In the genomic region with DNA sequence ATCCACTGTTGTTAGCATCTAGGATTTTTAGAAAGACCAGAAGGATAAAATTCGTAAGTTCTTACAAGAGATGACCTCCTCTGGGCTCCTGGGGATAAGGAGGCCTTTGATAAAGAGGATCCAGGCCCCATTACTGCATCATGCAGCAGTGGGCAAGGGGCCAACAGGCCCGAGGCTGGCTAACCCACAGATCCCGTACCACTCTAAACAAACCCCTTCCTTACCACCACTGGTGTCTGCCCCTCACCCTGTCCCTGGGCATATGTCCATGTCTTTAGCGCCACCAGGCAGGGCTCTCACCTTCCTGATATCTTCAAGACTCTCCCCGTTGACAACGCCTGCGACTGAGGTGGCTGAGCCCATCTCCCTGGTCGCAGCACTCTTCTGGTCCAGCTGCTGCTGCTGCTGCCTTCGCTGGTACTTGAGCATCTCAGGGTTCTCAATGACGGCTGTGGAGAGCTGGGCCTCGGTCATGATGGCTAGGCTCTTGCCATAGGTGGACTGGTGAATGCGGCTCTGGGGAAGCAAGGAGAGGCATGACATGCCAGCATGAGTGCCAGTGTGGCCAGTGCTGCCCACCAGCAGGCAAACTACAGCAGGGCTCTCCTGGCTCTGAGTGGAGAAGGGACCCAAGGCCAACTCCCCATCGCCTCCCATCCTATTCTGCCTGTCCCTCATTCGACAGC, we compare ENCODE assay signal across 23 cellular contexts.
"Had no signal": no experiment of that assay in that cellular context is flagged by ENCODE, and none has a peak within 500 bp of the region (broad histone marks: within the 10 kb centered on the region; RNA-seq: fewer than 3 reads in every experiment).

No MANE protein-coding gene starts in this region.

- H3K27me3 Mint-ChIP-seq: activated naive CD8-positive, alpha-beta T cell; brain had no signal

- H3K4me3 ChIP-seq: Peyer's patch, SJCRH30 had no signal

- H3K27ac ChIP-seq: Peyer's patch, RWPE1, SJCRH30 had no signal

- H3K9me3 Mint-ChIP-seq: activated naive CD4-positive, alpha-beta T cell treated with anti-CD3 and anti-CD28 coated beads for 36 hours; brain; T-helper 1 cell treated with Interleukin-12 subunit alpha and Interleukin-12 subunit beta and Interleukin-4 antibody, amounts not matched to agents 30 μg/mL and 1 μg/mL, for 36 hours; WTC11 had no signal

- H3K4me1 ChIP-seq: Peyer's patch, SJCRH30 had no signal

- ATAC-seq: WTC11 had no signal

- DNase-seq: activated CD4-positive, alpha-beta T cell treated with anti-CD3 and anti-CD28 coated beads for 48 hours; activated CD4-positive, alpha-beta T cell treated with anti-CD3 and anti-CD28 coated beads, Interleukin-2, amount 50 U/mL, for 4 hours; activated CD4-positive, CD25-positive, alpha-beta regulatory T cell treated with anti-CD3 and anti-CD28 coated beads, Interleukin-2, amount 50 U/mL, for 72 hours; activated effector memory CD4-positive, alpha-beta T cell treated with anti-CD3 and anti-CD28 coated beads, Interleukin-2, amount 50 U/mL, for 16 hours; activated naive CD4-positive, alpha-beta T cell treated with anti-CD3 and anti-CD28 coated beads for 36 hours; activated T-cell treated with anti-CD3 and anti-CD28 coated beads, Interleukin-2, amount 50 U/mL, for 1 hour; amygdala; Kasumi-1; KBM-7; NCI-H1105 treated with DMSO at 0.1 percent for 48 hours; NCI-H1436 treated with DMSO at 0.1 percent for 48 hours; NCI-H187 treated with DMSO at 0.1 percent for 48 hours; NCI-H2081 treated with DMSO at 0.1 percent for 48 hours; NCI-H446; NCI-H524; Peyer's patch; Right ventricle myocardium superior; SJCRH30 had no signal

- H3K27me3 ChIP-seq: Peyer's patch, SJCRH30 had no signal

- H3K4me1 Mint-ChIP-seq: brain, WTC11 had no signal

- H3K9me3 ChIP-seq: Peyer's patch, SJCRH30 had no signal

- H3K4me3 Mint-ChIP-seq: activated naive CD4-positive, alpha-beta T cell treated with anti-CD3 and anti-CD28 coated beads for 36 hours; activated naive CD8-positive, alpha-beta T cell; brain; T-helper 1 cell treated with Interleukin-12 subunit alpha and Interleukin-12 subunit beta and Interleukin-4 antibody, amounts not matched to agents 30 μg/mL and 1 μg/mL, for 36 hours; WTC11 had no signal

- H3K27ac Mint-ChIP-seq: activated naive CD4-positive, alpha-beta T cell treated with anti-CD3 and anti-CD28 coated beads for 36 hours; activated naive CD8-positive, alpha-beta T cell; T-helper 1 cell treated with Interleukin-12 subunit alpha and Interleukin-12 subunit beta and Interleukin-4 antibody, amounts not matched to agents 30 μg/mL and 1 μg/mL, for 36 hours; WTC11 had no signal
